In the genomic region with DNA sequence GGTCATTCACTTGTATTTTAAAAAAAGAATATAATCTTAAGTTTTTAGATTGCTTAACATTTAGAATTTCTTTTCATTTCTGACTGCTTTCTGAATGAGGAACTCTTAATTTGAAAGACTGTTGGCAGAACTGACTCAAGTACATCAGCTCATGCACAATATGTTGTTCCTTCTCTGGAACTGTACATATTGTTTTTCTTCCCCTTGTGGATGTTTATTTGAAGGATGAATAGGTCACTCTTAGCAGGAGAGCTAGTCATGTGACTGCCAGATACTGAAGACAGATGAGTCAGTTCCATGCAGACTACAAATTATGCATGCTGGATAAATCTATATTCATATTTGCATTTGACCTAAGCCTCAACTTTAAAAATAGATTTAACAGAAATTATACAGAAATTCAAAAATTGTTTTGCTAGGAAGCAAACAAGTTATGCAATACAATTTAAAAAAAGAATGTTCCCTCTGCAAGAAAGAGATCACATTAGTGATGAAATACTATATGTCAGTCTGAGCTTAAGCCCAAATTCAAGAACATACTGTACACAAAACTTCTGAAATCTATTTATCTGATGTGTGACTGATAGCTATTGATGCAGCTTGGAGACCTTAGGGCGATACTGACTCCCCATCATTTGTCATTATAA, we compare ENCODE assay signal across 8 cellular contexts.
A peak's percentile ranks its signal among the peaks of the same experiment; 100 is the strongest.
DNase-seq lines count a peak whose midpoint lies in the region; ATAC-seq and TF ChIP-seq lines count a peak whose summit lies in the region.

No MANE protein-coding gene starts in this region.

- no peak for ATAC-seq in HG02884 (IDR thresholded peaks at IDR 0.05; ENCODE audit: unreplicated experiment)

- peak overlapping the region; percentile 27; the same call in 1 of the 2 replicates for H3K9ac ChIP-seq in SK-N-SH

- no TSS peak for BruUV-seq in OCI-LY7 (replicated peaks; lab: Mats Ljungman, UMichigan)

- TF ChIP-seq POLR2A in spleen (IDR thresholded peaks at IDR 0.05): no peak

- TF ChIP-seq EP300 in SK-N-SH (IDR thresholded peaks at IDR 0.05; ENCODE audit: borderline replicate concordance in 1 of 2, low read depth in 1 of 2, low read length in 1 of 2): peak in 1 of 2 experiments; percentile 67; a peak in 2 of 4 replicates

- no peak overlapping the region; the same call in 1 of the 2 replicates for H2AFZ ChIP-seq in SK-N-SH (ENCODE audit: low read depth)
- no peak overlapping the region for H2AFZ ChIP-seq in OCI-LY7 (ENCODE audit: low read length)

- H3K4me3 ChIP-seq in SK-N-SH (ENCODE audit: low read depth in 2 of 2, low read length in 1 of 2) (no peak overlapping the region; a peak in 2 of 4 replicates), spleen (no peak overlapping the region), OCI-LY7 (ENCODE audit: low read depth, low read length, poor library complexity, severe bottlenecking) (no peak overlapping the region)

- H3K36me3 Mint-ChIP-seq in HFFc6 (ENCODE audit: low read depth): peaks cover 22% of the 10 kb centered on the region

- peak overlapping the region; percentile 76 to 77; a peak in 3 of 4 replicates for H3K27ac ChIP-seq in SK-N-SH (ENCODE audit: low read depth in 2 of 2, low read length in 1 of 2)
- peak overlapping the region in 6 of 8 donors; percentile 34 to 77 (median 69) for H3K27ac ChIP-seq in spleen
- H3K27ac ChIP-seq in OCI-LY7 (ENCODE audit: low read depth, low read length, poor library complexity, severe bottlenecking): no peak overlapping the region

- H3K4me1 ChIP-seq in SK-N-SH (ENCODE audit: control insufficient read depth in 1 of 2, insufficient read depth in 2 of 2, low read depth in 1 of 2, low read length in 1 of 2): no peaks in the 10 kb centered on the region; a peak in 2 of 4 replicates
- H3K4me1 ChIP-seq in spleen: no peaks in the 10 kb centered on the region
- no peaks in the 10 kb centered on the region for H3K4me1 ChIP-seq in OCI-LY7 (ENCODE audit: insufficient read depth, low read length, poor library complexity, severe bottlenecking)

- H3K27me3 Mint-ChIP-seq in HFFc6 (ENCODE audit: insufficient read depth): no peaks in the 10 kb centered on the region; the same call in 1 of the 2 replicates

- intact Hi-C loops in spleen (cut with DNase I; ENCODE audit: low total_unique reads) (no loop called here), OCI-LY7 (cut with micrococcal nuclease; ENCODE audit: unreplicated experiment) (no loop called here)

- peaks cover 63% of the 10 kb centered on the region for H3K4me1 Mint-ChIP-seq in HFFc6 (ENCODE audit: low read depth)

- H3K79me2 ChIP-seq in SK-N-SH (ENCODE audit: insufficient read depth) (peaks cover 33% of the 10 kb centered on the region), OCI-LY7 (ENCODE audit: insufficient read depth, low read depth, low read length) (no peaks in the 10 kb centered on the region)

- no peak; the same call in 1 of the 2 replicates for TF ChIP-seq CTCF in HFFc6 (IDR thresholded peaks at IDR 0.05)
- TF ChIP-seq CTCF in SK-N-SH (IDR thresholded peaks at IDR 0.05): no peak
- no peak for TF ChIP-seq CTCF in spleen (IDR thresholded peaks at IDR 0.05 in 8 of 11, conservative IDR thresholded peaks at IDR 0.05 in 3 of 11)
- TF ChIP-seq CTCF in OCI-LY7 (conservative IDR thresholded peaks at IDR 0.05; ENCODE audit: low read length): no peak

- H3K9me2 ChIP-seq in SK-N-SH: no peaks in the 10 kb centered on the region
- no peaks in the 10 kb centered on the region for H3K9me2 ChIP-seq in OCI-LY7 (ENCODE audit: insufficient read depth, low read length)

- peaks cover 35% of the 10 kb centered on the region for H3F3A ChIP-seq in SK-N-SH (replicated peaks; ENCODE audit: insufficient read depth)

- POLR2A ChIA-PET in SK-N-SH (lab: Yijun Ruan, JAX) (no interaction called here), OCI-LY7 (lab: Charles Lee) (interaction anchor here (0.8 to 1.0 kb wide), 2 partner anchors 26 to 236 kb away, joined by 3 to 4 read pairs; no protein-coding TSS in a partner anchor)

- H3K27me3 ChIP-seq in SK-N-SH (ENCODE audit: insufficient read depth) (no peaks in the 10 kb centered on the region), spleen (replicated peaks in 1 of 7) (no peaks in the 10 kb centered on the region)

- no peak for TF ChIP-seq RAD21 in SK-N-SH (IDR thresholded peaks at IDR 0.05; ENCODE audit: low read length)

- peaks cover 0 to 8% of the 10 kb centered on the region in 2 experiments for H3K36me3 ChIP-seq in SK-N-SH (replicated peaks in 1 of 2; ENCODE audit: control insufficient read depth in 1 of 2, insufficient read depth in 2 of 2, low read length in 1 of 2)
- H3K36me3 ChIP-seq in spleen: no peaks in the 10 kb centered on the region
- H3K36me3 ChIP-seq in OCI-LY7 (ENCODE audit: insufficient read depth, low read length): no peaks in the 10 kb centered on the region

- H3K9me3 ChIP-seq in SK-N-SH (no peaks in the 10 kb centered on the region; the same call in 1 of the 2 replicates), spleen (no peaks in the 10 kb centered on the region), OCI-LY7 (ENCODE audit: low read length) (no peaks in the 10 kb centered on the region)

- DNase-seq in HFFc6 (peak; percentile 86), SK-N-SH (no peak), globus pallidus (ENCODE audit: low spot score) (peak; percentile 10), spleen (no peak), OCI-LY7 (ENCODE audit: low spot score) (no peak), NCI-H82 treated with DMSO at 0.1 percent for 48 hours (lab: John Stamatoyannopoulos, UW; ENCODE audit: unreplicated experiment) (no peak)
- DNase-seq in stimulated activated CD4-positive, alpha-beta T cell treated with anti-CD3 and anti-CD28 coated beads, Interleukin-15, amount 100 ng/mL, for 24 hours: no peak

- H3K4me2 ChIP-seq in SK-N-SH: peak overlapping the region; percentile 59; the same call in 1 of the 2 replicates
- no peak overlapping the region for H3K4me2 ChIP-seq in OCI-LY7 (ENCODE audit: low read length)

- 22% methylated on average over 1 of the region's 1 CpG for WGBS in SK-N-SH (ENCODE audit: low lambda C conversion rate)
- WGBS in spleen, 5 donors: 64 to 73% (median 70%) methylated on average over 1 of the region's 1 CpG

- H3K27ac Mint-ChIP-seq in HFFc6: peak overlapping the region; percentile 76

- H4K20me1 ChIP-seq in SK-N-SH (ENCODE audit: insufficient read depth) (no peaks in the 10 kb centered on the region), OCI-LY7 (ENCODE audit: insufficient read depth, low read length) (no peaks in the 10 kb centered on the region)

- peak overlapping the region; percentile 43; the same call in 1 of the 2 replicates for H3K4me3 Mint-ChIP-seq in HFFc6

- H3K9me3 Mint-ChIP-seq in HFFc6: no peaks in the 10 kb centered on the region

- CTCF ChIA-PET in SK-N-SH (lab: Yijun Ruan, JAX) (no interaction called here), OCI-LY7 (lab: Charles Lee; ENCODE audit: unreplicated experiment) (no interaction called here)

TF ChIP-seq in SK-N-SH, 30 proteins besides CTCF, POLR2A, EP300 and RAD21 (continues in another document):
- TF ChIP-seq NRF1 (IDR thresholded peaks at IDR 0.05; ENCODE audit: low read depth, low read length) (no peak), GATA2 (CRISPR knock-in tag; IDR thresholded peaks at IDR 0.05) (no peak), CHD2 (IDR thresholded peaks at IDR 0.05; ENCODE audit: low read length, partially characterized antibody) (no peak), FOXJ3 (CRISPR knock-in tag; IDR thresholded peaks at IDR 0.05) (no peak), YY1 (IDR thresholded peaks at IDR 0.05; ENCODE audit: low read depth) (no peak), NFIC (IDR thresholded peaks at IDR 0.05; ENCODE audit: borderline replicate concordance) (no peak; the same call in 1 of the 2 replicates), EZH2phosphoT487 (IDR thresholded peaks at IDR 0.05; ENCODE audit: borderline replicate concordance, low read depth) (no peak)
- TF ChIP-seq, protein P1, sequence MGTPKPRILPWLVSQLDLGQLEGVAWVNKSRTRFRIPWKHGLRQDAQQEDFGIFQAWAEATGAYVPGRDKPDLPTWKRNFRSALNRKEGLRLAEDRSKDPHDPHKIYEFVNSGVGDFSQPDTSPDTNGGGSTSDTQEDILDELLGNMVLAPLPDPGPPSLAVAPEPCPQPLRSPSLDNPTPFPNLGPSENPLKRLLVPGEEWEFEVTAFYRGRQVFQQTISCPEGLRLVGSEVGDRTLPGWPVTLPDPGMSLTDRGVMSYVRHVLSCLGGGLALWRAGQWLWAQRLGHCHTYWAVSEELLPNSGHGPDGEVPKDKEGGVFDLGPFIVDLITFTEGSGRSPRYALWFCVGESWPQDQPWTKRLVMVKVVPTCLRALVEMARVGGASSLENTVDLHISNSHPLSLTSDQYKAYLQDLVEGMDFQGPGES (IDR thresholded peaks at IDR 0.05; ENCODE audit: low read depth, low read length): no peak
- TF ChIP-seq, protein P2, sequence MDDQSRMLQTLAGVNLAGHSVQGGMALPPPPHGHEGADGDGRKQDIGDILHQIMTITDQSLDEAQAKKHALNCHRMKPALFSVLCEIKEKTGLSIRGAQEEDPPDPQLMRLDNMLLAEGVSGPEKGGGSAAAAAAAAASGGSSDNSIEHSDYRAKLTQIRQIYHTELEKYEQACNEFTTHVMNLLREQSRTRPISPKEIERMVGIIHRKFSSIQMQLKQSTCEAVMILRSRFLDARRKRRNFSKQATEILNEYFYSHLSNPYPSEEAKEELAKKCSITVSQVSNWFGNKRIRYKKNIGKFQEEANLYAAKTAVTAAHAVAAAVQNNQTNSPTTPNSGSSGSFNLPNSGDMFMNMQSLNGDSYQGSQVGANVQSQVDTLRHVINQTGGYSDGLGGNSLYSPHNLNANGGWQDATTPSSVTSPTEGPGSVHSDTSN (IDR thresholded peaks at IDR 0.05): peak; percentile 76
- TF ChIP-seq, protein P3, sequence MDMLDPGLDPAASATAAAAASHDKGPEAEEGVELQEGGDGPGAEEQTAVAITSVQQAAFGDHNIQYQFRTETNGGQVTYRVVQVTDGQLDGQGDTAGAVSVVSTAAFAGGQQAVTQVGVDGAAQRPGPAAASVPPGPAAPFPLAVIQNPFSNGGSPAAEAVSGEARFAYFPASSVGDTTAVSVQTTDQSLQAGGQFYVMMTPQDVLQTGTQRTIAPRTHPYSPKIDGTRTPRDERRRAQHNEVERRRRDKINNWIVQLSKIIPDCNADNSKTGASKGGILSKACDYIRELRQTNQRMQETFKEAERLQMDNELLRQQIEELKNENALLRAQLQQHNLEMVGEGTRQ (IDR thresholded peaks at IDR 0.05; ENCODE audit: borderline replicate concordance, low read depth, low read length): no peak

Comparison
In these comparisons a context has a peak if more than half of its experiments do, and no peak if none do; other contexts are left out.
1. DNase-seq: peak in HFFc6 (single experiment) and globus pallidus (single experiment); none in SK-N-SH (single experiment), spleen (single experiment), stimulated activated CD4-positive, alpha-beta T cell treated with anti-CD3 and anti-CD28 coated beads, Interleukin-15, amount 100 ng/mL, for 24 hours (single experiment), OCI-LY7 (single experiment) and NCI-H82 treated with DMSO at 0.1 percent for 48 hours (single experiment).